28 cellular contexts compared by ENCODE assay signal in genomic region chr5:16849181-16849580, GRCh38.
"Had no signal": no experiment of that assay in that cellular context is flagged by ENCODE, and none has a peak within 500 bp of the region (broad histone marks: within the 10 kb centered on the region; RNA-seq: fewer than 3 reads in every experiment).

No MANE protein-coding gene starts in this region.

- ATAC-seq: activated CD4-positive, alpha-beta T cell treated with anti-CD3 and anti-CD28 coated beads for 36 hours; activated T-cell treated with anti-CD3 and anti-CD28 coated beads, Interleukin-2, amount 50 U/mL, for 4 hours; activated T-helper 17 cell treated with anti-CD3 and anti-CD28 coated beads, Interleukin-2, amount 50 U/mL, for 72 hours; esophagus mucosa; foreskin keratinocyte; gastrocnemius medialis; heart left ventricle had no signal

- H3K4me1 ChIP-seq: heart left ventricle had no signal

- H3K9me3 ChIP-seq: gastrocnemius medialis, heart left ventricle had no signal

- H3K4me1 Mint-ChIP-seq: activated CD4-positive, alpha-beta T cell treated with anti-CD3 and anti-CD28 coated beads for 36 hours; activated CD4-positive, alpha-beta T cell treated with anti-CD3 and anti-CD28 coated beads, Interleukin-2, amount 10 ng/mL, durations not matched to agents 24 days and 14 days; activated T-helper 17 cell treated with anti-CD3 and anti-CD28 coated beads, Interleukin-2, amount 50 U/mL, for 72 hours; central memory CD8-positive, alpha-beta T cell had no signal

- H3K4me3 Mint-ChIP-seq: activated CD4-positive, alpha-beta memory T cell treated with anti-CD3 and anti-CD28 coated beads for 36 hours; activated CD4-positive, alpha-beta T cell treated with anti-CD3 and anti-CD28 coated beads for 36 hours; activated CD4-positive, alpha-beta T cell treated with anti-CD3 and anti-CD28 coated beads, Interleukin-2, amount 10 ng/mL, durations not matched to agents 24 days and 14 days; activated naive CD8-positive, alpha-beta T cell; activated T-cell treated with anti-CD3 and anti-CD28 coated beads, Interleukin-2, amount 50 U/mL, for 4 hours; activated T-helper 17 cell treated with anti-CD3 and anti-CD28 coated beads, Interleukin-2, amount 50 U/mL, for 72 hours; central memory CD8-positive, alpha-beta T cell had no signal

- H3K4me3 ChIP-seq: gastrocnemius medialis, heart left ventricle had no signal

- H3K36me3 ChIP-seq: gastrocnemius medialis, heart left ventricle had no signal

- H3K9me3 Mint-ChIP-seq: activated CD4-positive, alpha-beta memory T cell treated with anti-CD3 and anti-CD28 coated beads for 36 hours; activated CD4-positive, alpha-beta T cell treated with anti-CD3 and anti-CD28 coated beads, Interleukin-2, amount 10 ng/mL, durations not matched to agents 24 days and 14 days; activated T-cell treated with anti-CD3 and anti-CD28 coated beads, Interleukin-2, amount 50 U/mL, for 4 hours; activated T-helper 17 cell treated with anti-CD3 and anti-CD28 coated beads, Interleukin-2, amount 50 U/mL, for 72 hours; central memory CD8-positive, alpha-beta T cell had no signal

- H3K27me3 ChIP-seq: brain microvascular endothelial cell, foreskin keratinocyte, gastrocnemius medialis, heart left ventricle had no signal

- H3K27ac ChIP-seq: brain microvascular endothelial cell, foreskin keratinocyte, gastrocnemius medialis, heart left ventricle had no signal

- DNase-seq: activated CD4-positive, alpha-beta memory T cell treated with anti-CD3 and anti-CD28 coated beads for 36 hours; activated CD4-positive, alpha-beta T cell treated with anti-CD3 and anti-CD28 coated beads for 36 hours; activated CD4-positive, alpha-beta T cell treated with anti-CD3 and anti-CD28 coated beads, Interleukin-2, amount 10 ng/mL, durations not matched to agents 24 days and 14 days; activated CD4-positive, CD25-positive, alpha-beta regulatory T cell; activated CD4-positive, CD25-positive, alpha-beta regulatory T cell treated with anti-CD3 and anti-CD28 coated beads, Interleukin-2, amount 50 U/mL, for 72 hours; activated effector memory CD4-positive, alpha-beta T cell treated with Interleukin-2 at 50 U/mL for 16 hours; activated gamma-delta T cell treated with Interleukin-2 at 50 U/mL for 16 hours; activated naive CD4-positive, alpha-beta T cell treated with anti-CD3 and anti-CD28 coated beads, Interleukin-2, amount 50 U/mL, for 16 hours; activated naive CD4-positive, alpha-beta T cell treated with Interleukin-2 at 50 U/mL for 16 hours; activated T-cell treated with anti-CD3 and anti-CD28 coated beads, Interleukin-2, amount 50 U/mL, for 4 hours; amniotic stem cell; anterior cingulate cortex; brain microvascular endothelial cell; cortex of kidney; dermis blood vessel endothelial cell; effector CD8-positive, alpha-beta T cell; foreskin keratinocyte; gastrocnemius medialis; glutamatergic neuron; heart left ventricle; T-helper 2 cell had no signal

- FAIRE-seq: astrocyte, bronchial epithelial cell, colon had no signal

- H3K27ac Mint-ChIP-seq: activated CD4-positive, alpha-beta memory T cell treated with anti-CD3 and anti-CD28 coated beads for 36 hours; activated CD4-positive, alpha-beta T cell treated with anti-CD3 and anti-CD28 coated beads for 36 hours; activated CD4-positive, alpha-beta T cell treated with anti-CD3 and anti-CD28 coated beads, Interleukin-2, amount 10 ng/mL, durations not matched to agents 24 days and 14 days; activated naive CD8-positive, alpha-beta T cell; activated T-helper 17 cell treated with anti-CD3 and anti-CD28 coated beads, Interleukin-2, amount 50 U/mL, for 72 hours had no signal

- H3K27me3 Mint-ChIP-seq: activated CD4-positive, alpha-beta memory T cell treated with anti-CD3 and anti-CD28 coated beads for 36 hours; activated CD4-positive, alpha-beta T cell treated with anti-CD3 and anti-CD28 coated beads for 36 hours; activated CD4-positive, alpha-beta T cell treated with anti-CD3 and anti-CD28 coated beads, Interleukin-2, amount 10 ng/mL, durations not matched to agents 24 days and 14 days; central memory CD8-positive, alpha-beta T cell had no signal

- H3K36me3 Mint-ChIP-seq: activated CD4-positive, alpha-beta memory T cell treated with anti-CD3 and anti-CD28 coated beads for 36 hours had no signal
